ENCODE assay signal across 27 cellular contexts in genomic region chr20:62864207-62864606, GRCh38. TPM values are rescaled to one million over a fixed set of nuclear protein-coding genes. Genes with fewer than 3 reads are reported as not detected.
DNase-seq lines count a peak whose midpoint lies in the region; ATAC-seq, FAIRE-seq and TF ChIP-seq lines count a peak whose summit lies in the region.
"Had no signal": no experiment of that assay in that cellular context is flagged by ENCODE, and none has a peak within 500 bp of the region (broad histone marks: within the 10 kb centered on the region; RNA-seq: fewer than 3 reads in every experiment).

No MANE protein-coding gene starts in this region.

- no peak overlapping the region for H2AFZ ChIP-seq in HepG2 (ENCODE audit: low read length)
- no peak overlapping the region for H2AFZ ChIP-seq in K562 (ENCODE audit: low read depth, low read length)

- H3K9ac ChIP-seq in HepG2 (ENCODE audit: insufficient read depth, low read depth, low read length) (no peak overlapping the region), K562 (ENCODE audit: insufficient read depth in 1 of 2, low read depth in 2 of 2, low read length in 2 of 2) (no peak overlapping the region)
- H3K9ac ChIP-seq: BLaER1 had no signal

- POLR2A ChIA-PET in HepG2 (lab: Yijun Ruan, JAX) (interaction anchor here (0.9 to 1.5 kb wide), 2 partner anchors 11 to 45 kb away, joined by 3 to 5 read pairs; no protein-coding TSS in a partner anchor), K562 (lab: Yijun Ruan, JAX) (no interaction called here)

- H3K9me3 ChIP-seq in HepG2 (ENCODE audit: low read length) = no peaks in the 10 kb centered on the region
- H3K9me3 ChIP-seq in right lobe of liver = no peaks in the 10 kb centered on the region
- no peaks in the 10 kb centered on the region for H3K9me3 ChIP-seq in RWPE2 (ENCODE audit: severe bottlenecking)
- H3K9me3 ChIP-seq in K562 (replicated peaks; ENCODE audit: control insufficient read depth, insufficient read depth, low read depth, low read length) = no peaks in the 10 kb centered on the region
- no peaks in the 10 kb centered on the region for H3K9me3 ChIP-seq in spleen
- H3K9me3 ChIP-seq in BE2C = no peaks in the 10 kb centered on the region
- H3K9me3 ChIP-seq: BLaER1 had no signal

- H3K36me3 ChIP-seq in HepG2 (replicated peaks in 1 of 2; ENCODE audit: control insufficient read depth in 1 of 2, insufficient read depth in 2 of 2, low read length in 2 of 2) = no peaks in the 10 kb centered on the region; a peak in 2 of 5 replicates
- H3K36me3 ChIP-seq in right lobe of liver = no peaks in the 10 kb centered on the region
- H3K36me3 ChIP-seq in RWPE2 (ENCODE audit: low read depth) = peaks cover 2% of the 10 kb centered on the region
- H3K36me3 ChIP-seq in K562 (ENCODE audit: control insufficient read depth, insufficient read depth, low read length) = peaks cover 3% of the 10 kb centered on the region; the same call in 2 of the 3 replicates
- no peaks in the 10 kb centered on the region for H3K36me3 ChIP-seq in spleen
- peaks cover 5% of the 10 kb centered on the region for H3K36me3 ChIP-seq in BE2C
- H3K36me3 ChIP-seq: BLaER1 had no signal

- TF ChIP-seq EP300 in HepG2 (IDR thresholded peaks at IDR 0.05; ENCODE audit: low read depth in 2 of 2, low read length in 2 of 2) = no peak
- TF ChIP-seq EP300 in HepG2 (CRISPR knock-in tag; IDR thresholded peaks at IDR 0.05; ENCODE audit: borderline replicate concordance) = no peak
- no peak for TF ChIP-seq EP300 in K562 (IDR thresholded peaks at IDR 0.05; ENCODE audit: low read length)

- 69% methylated on average over 7 of the region's 7 CpGs for WGBS in HepG2 (ENCODE audit: low lambda C conversion rate)
- WGBS in right lobe of liver (ENCODE audit: insufficient coverage, low coverage, low lambda C conversion rate, missing lambda C conversion rate) = 83% methylated on average over 7 of the region's 7 CpGs
- WGBS in K562 (ENCODE audit: insufficient coverage, low coverage, missing lambda C conversion rate) = 69% methylated on average over 7 of the region's 7 CpGs
- WGBS in spleen, 5 donors = 90 to 98% (median 94%) methylated on average over 7 of the region's 7 CpGs

- ATAC-seq in HepG2 (no peak), right lobe of liver (no peak), RWPE2 (ENCODE audit: low read depth) (no peak), K562 (no peak), HG03045 (IDR thresholded peaks at IDR 0.05; ENCODE audit: unreplicated experiment) (no peak)
- ATAC-seq: A549, GM12878 had no signal

- CTCF ChIA-PET in HepG2 (lab: Yijun Ruan, JAX; ENCODE audit: low intra/inter-chr PET ratio, low total read pairs) = no interaction called here
- CTCF ChIA-PET in K562 (lab: Yijun Ruan, JAX; ENCODE audit: low intra/inter-chr PET ratio) = no interaction called here

- BruUV-seq in HepG2 (replicated peaks; lab: Mats Ljungman, UMichigan) (no TSS peak), K562 (replicated peaks; lab: Mats Ljungman, UMichigan) (no TSS peak)

- no peak for TF ChIP-seq RAD21 in HepG2 (CRISPR knock-in tag; IDR thresholded peaks at IDR 0.05)
- no peak for TF ChIP-seq RAD21 in K562 (CRISPR knock-in tag; conservative IDR thresholded peaks at IDR 0.05 in 1 of 2, IDR thresholded peaks at IDR 0.05 in 1 of 2)

- H4K20me1 ChIP-seq in HepG2 (ENCODE audit: insufficient read depth, low read length) (no peaks in the 10 kb centered on the region; the same call in 1 of the 2 replicates), K562 (replicated peaks; ENCODE audit: control insufficient read depth, insufficient read depth, low read length) (0 out of 2 replicates have a peak, but pooled peaks cover 7% of the 10 kb centered on the region)

- H3K79me2 ChIP-seq in HepG2 (ENCODE audit: insufficient read depth, low read length) = peaks cover 10% of the 10 kb centered on the region
- peaks cover 20% of the 10 kb centered on the region for H3K79me2 ChIP-seq in K562 (ENCODE audit: control insufficient read depth, insufficient read depth, low read length)

- no peaks in the 10 kb centered on the region for H3K9me1 ChIP-seq in K562 (ENCODE audit: control insufficient read depth, insufficient read depth, low read length)

- H3K27me3 ChIP-seq in HepG2 (ENCODE audit: control insufficient read depth in 1 of 2, insufficient read depth in 2 of 2, low read length in 2 of 2) (peaks cover 0 to 15% of the 10 kb centered on the region in 2 experiments; a peak in 2 of 5 replicates), right lobe of liver (no peaks in the 10 kb centered on the region), RWPE2 (ENCODE audit: insufficient read depth, poor library complexity, severe bottlenecking) (no peaks in the 10 kb centered on the region), K562 (ENCODE audit: control insufficient read depth in 2 of 2, insufficient read depth in 2 of 2, low read length in 2 of 2) (no peaks in the 10 kb centered on the region), spleen (replicated peaks in 1 of 7) (peaks cover 0 to 7% (median 0%) of the 10 kb centered on the region in 7 donors), BE2C (no peaks in the 10 kb centered on the region)

- H3K4me2 ChIP-seq in HepG2 (ENCODE audit: low read depth, low read length) = no peak overlapping the region
- H3K4me2 ChIP-seq in K562 (ENCODE audit: insufficient read depth, low read length) = no peak overlapping the region
- H3K4me2 ChIP-seq: A549, BLaER1 had no signal

- in situ Hi-C loops in HepG2 (cut with HindIII; ENCODE audit: extremely low pct_ligation_motif_present, low pct_unique_long_range_greater_than_20kb) = no loop called here
- in situ Hi-C loops in K562 (cut with MboI) = no loop called here

- H3K4me3 ChIP-seq in HepG2 (replicated peaks in 1 of 3; ENCODE audit: insufficient read depth in 1 of 3, low read depth in 2 of 3, low read length in 3 of 3) (no peak overlapping the region), right lobe of liver (no peak overlapping the region), RWPE2 (ENCODE audit: severe bottlenecking) (no peak overlapping the region), K562 (no peak overlapping the region), spleen (no peak overlapping the region), BE2C (ENCODE audit: low read depth, low read length) (no peak overlapping the region)
- H3K4me3 ChIP-seq: A549, BLaER1, GM12878 had no signal

- H3K4me1 ChIP-seq in HepG2 (ENCODE audit: insufficient read depth, low read length) = peaks cover 37% of the 10 kb centered on the region
- peaks cover 0 to 10% (median 2%) of the 10 kb centered on the region in 4 donors for H3K4me1 ChIP-seq in right lobe of liver
- peaks cover 6% of the 10 kb centered on the region for H3K4me1 ChIP-seq in RWPE2 (ENCODE audit: insufficient read depth, poor library complexity, severe bottlenecking)
- peaks cover 13 to 27% of the 10 kb centered on the region in 2 experiments; a peak in 4 of 5 replicates for H3K4me1 ChIP-seq in K562 (replicated peaks in 1 of 2; ENCODE audit: control insufficient read depth in 2 of 2, insufficient read depth in 2 of 2, low read length in 2 of 2)
- H3K4me1 ChIP-seq in spleen = peaks cover 7 to 28% (median 19%) of the 10 kb centered on the region in 6 donors
- H3K4me1 ChIP-seq in BE2C = peaks cover 10% of the 10 kb centered on the region

- FAIRE-seq in HepG2 (lab: Jason Lieb, UNC) = no peak
- FAIRE-seq in K562 (lab: Jason Lieb, UNC) = no peak
- FAIRE-seq: A549, GM12878, GM12892, GM18507 had no signal

- no peak for DNase-seq in HepG2 (ENCODE audit: low spot score)
- no peak for DNase-seq in right lobe of liver
- peak; percentile 14 for DNase-seq in RWPE2 (ENCODE audit: low spot score)
- DNase-seq in K562 (ENCODE audit: extremely low read depth in 1 of 4, low spot score in 3 of 4) = no peak
- peak; percentile 44 for DNase-seq in spleen
- DNase-seq in BE2C = no peak
- no peak for DNase-seq in hepatic stellate cell (ENCODE audit: low spot score)
- DNase-seq: AML-193; C1 segment of cervical spinal cord; CD4-positive, alpha-beta memory T cell; CD4-positive, CD25-positive, alpha-beta regulatory T cell; CD8-positive, alpha-beta memory T cell; COR-L47; DMS 273 treated with DMSO at 0.1 percent for 48 hours; DMS153; DMS53; DMS79; DND-41; EL; GDM1 had no signal

- H3K27ac ChIP-seq in HepG2 (ENCODE audit: extremely low read length, insufficient read depth, low read length) (no peak overlapping the region), right lobe of liver (no peak overlapping the region), RWPE2 (ENCODE audit: poor library complexity, severe bottlenecking) (no peak overlapping the region), K562 (ENCODE audit: extremely low read depth, low read depth, low read length) (no peak overlapping the region), spleen (no peak overlapping the region)
- H3K27ac ChIP-seq: 22Rv1, A549, BLaER1 had no signal

- TF ChIP-seq CTCF in HepG2 (CRISPR knock-in tag; IDR thresholded peaks at IDR 0.05) (no peak), right lobe of liver (IDR thresholded peaks at IDR 0.05) (no peak), RWPE2 (IDR thresholded peaks at IDR 0.05; ENCODE audit: poor library complexity, severe bottlenecking) (no peak), K562 (IDR thresholded peaks at IDR 0.05 in 2 of 3, conservative IDR thresholded peaks at IDR 0.05 in 1 of 3; ENCODE audit: insufficient read depth in 2 of 3, low read depth in 1 of 3, low read length in 3 of 3) (no peak), spleen (IDR thresholded peaks at IDR 0.05 in 8 of 11, conservative IDR thresholded peaks at IDR 0.05 in 3 of 11) (no peak), BE2C (IDR thresholded peaks at IDR 0.05; ENCODE audit: low read depth, low read length) (no peak)

- intact Hi-C loops in HepG2 (cut with micrococcal nuclease; ENCODE audit: unreplicated experiment) (loop anchor here (5.0 kb wide), 1 partner anchor 42 kb away; no protein-coding TSS in a partner anchor), right lobe of liver (cut with DNase I) (no loop called here), K562 (cut with micrococcal nuclease) (no loop called here), spleen (cut with DNase I; ENCODE audit: low total_unique reads) (no loop called here)

- TF ChIP-seq POLR2A in HepG2 (IDR thresholded peaks at IDR 0.05; ENCODE audit: insufficient read depth in 1 of 2, low read depth in 2 of 2, low read length in 2 of 2) (no peak), right lobe of liver (IDR thresholded peaks at IDR 0.05) (no peak), K562 (conservative IDR thresholded peaks at IDR 0.05) (no peak), spleen (IDR thresholded peaks at IDR 0.05) (no peak)

RNA-seq across cellular contexts. Expression of gene TCFL5, which starts 2.6 kb away (rescaled TPM):
- 20.0 and 21.1 TPM in 2 replicates for total RNA-seq in HepG2 (2016; rRNA removed; fragmentation: Illumina TruSeq; extraction: Trizol)
- 13.3 and 17.7 TPM in 2 replicates for total RNA-seq in HepG2 (2016; cell fraction: cytosol; rRNA removed; fragmentation: Illumina TruSeq; extraction: Trizol; ENCODE audit: low read depth)
- total RNA-seq in HepG2 (2016; cell fraction: insoluble cytoplasmic fraction; rRNA removed; fragmentation: Illumina TruSeq; extraction: Trizol) = 20.4 and 21.0 TPM in 2 replicates
- 28.7 and 36.7 TPM in 2 replicates for total RNA-seq in HepG2 (2016; cell fraction: membrane; rRNA removed; fragmentation: Illumina TruSeq; extraction: Trizol)
- total RNA-seq in HepG2 (2016; cell fraction: nucleus; rRNA removed; fragmentation: Illumina TruSeq; extraction: Trizol) = 11.4 and 12.6 TPM in 2 replicates
- 14.2 and 14.8 TPM in 2 replicates for polyA plus RNA-seq in HepG2 (2011; rRNA removed)
- polyA plus RNA-seq in HepG2 (2011; cell fraction: cytosol; rRNA removed) = 9.0 and 11.8 TPM in 2 replicates
- polyA plus RNA-seq in HepG2 (2011; cell fraction: nucleus; rRNA removed) = 6.4 and 8.0 TPM in 2 replicates
- 12.4 and 13.3 TPM in 2 replicates for polyA plus RNA-seq in HepG2 (2012)
- 13.1 and 14.7 TPM in 2 replicates for polyA plus RNA-seq in HepG2 (2016; cell fraction: cytosol; fragmentation: Illumina TruSeq; extraction: Trizol; ENCODE audit: low read depth)
- polyA plus RNA-seq in HepG2 (2016; cell fraction: insoluble cytoplasmic fraction; fragmentation: Illumina TruSeq; extraction: Trizol; ENCODE audit: low read depth) = 19.5 and 20.9 TPM in 2 replicates
- polyA plus RNA-seq in HepG2 (2016; cell fraction: membrane; fragmentation: Illumina TruSeq; extraction: Trizol; ENCODE audit: low read depth) = 25.6 and 29.7 TPM in 2 replicates
- 21.4 and 23.1 TPM in 2 replicates for polyA plus RNA-seq in HepG2 (2016; cell fraction: nucleus; fragmentation: Illumina TruSeq; extraction: Trizol; ENCODE audit: insufficient read depth, low read depth)
- polyA minus RNA-seq in HepG2 (2011; rRNA and poly(A)+ RNA removed; ENCODE audit: low replicate concordance) = 4.7 and 6.4 TPM in 2 replicates
- polyA minus RNA-seq in HepG2 (2011; cell fraction: cytosol; rRNA and poly(A)+ RNA removed) = 9.9 and 10.2 TPM in 2 replicates
- polyA minus RNA-seq in HepG2 (2011; cell fraction: nucleus; rRNA and poly(A)+ RNA removed) = 5.2 and 6.1 TPM in 2 replicates
- 1 to 10 TPM; 2.9 to 5.1 (median 3.9) TPM for total RNA-seq in right lobe of liver
- total RNA-seq in K562 (2011; cell fraction: chromatin; rRNA removed; ENCODE audit: low replicate concordance) = 13.1 and 14.9 TPM in 2 replicates
- 7.5 and 9.5 TPM in 2 replicates for total RNA-seq in K562 (2011; cell fraction: nucleolus; rRNA removed)
- total RNA-seq in K562 (2011; cell fraction: nucleoplasm; rRNA removed) = 8.6 and 8.8 TPM in 2 replicates
- total RNA-seq in K562 (2014; rRNA removed) = 11.1 and 11.2 TPM in 2 replicates
- total RNA-seq in K562 (2014; rRNA removed; fragmentation: Illumina TruSeq; extraction: Trizol) = 7.4 and 7.9 TPM in 2 replicates
- 9.2 and 10.2 TPM in 2 replicates for total RNA-seq in K562 (2015; rRNA removed; fragmentation: Illumina TruSeq; extraction: Trizol)
- total RNA-seq in K562 (2021) = 11.1 and 12.6 TPM in 2 replicates
- polyA plus RNA-seq in K562 (2011; rRNA removed) = 8.5 and 12.2 TPM in 2 replicates
- polyA plus RNA-seq in K562 (2011; cell fraction: cytosol; rRNA removed) = 4.3 and 4.4 TPM in 2 replicates
- 8.0 and 8.3 TPM in 2 replicates for polyA plus RNA-seq in K562 (2011; cell fraction: nucleus; rRNA removed)
- 6.7 and 8.1 TPM in 2 replicates for polyA plus RNA-seq in K562 (2012)
- polyA plus RNA-seq in K562 (2014; fragmentation: Illumina TruSeq; extraction: Trizol) = 5.9 and 7.9 TPM in 2 replicates
- 1 to 10 TPM in 1 of 2 experiments, under 1 TPM in 1; 1.00 to 1.1 TPM for polyA plus RNA-seq in K562 (2014; fragmentation: Nextera tagmentation; extraction: Ambion mirVana)
- 9.1 and 10.5 TPM in 2 replicates for polyA plus RNA-seq in K562 (2014; rRNA removed)
- 6.6 and 6.8 TPM in 2 replicates for polyA minus RNA-seq in K562 (2011; rRNA and poly(A)+ RNA removed)
- 3.8 and 6.5 TPM in 2 replicates for polyA minus RNA-seq in K562 (2011; cell fraction: cytosol; rRNA and poly(A)+ RNA removed)
- polyA minus RNA-seq in K562 (2011; cell fraction: nucleus; rRNA and poly(A)+ RNA removed) = 1.9 and 3.9 TPM in 2 replicates
- 1 to 10 TPM; 4.1 to 8.8 (median 6.8) TPM for total RNA-seq in spleen
- polyA plus RNA-seq in spleen = 1 to 10 TPM; 4.5 to 6.3 (median 5.3) TPM
- 8.8 TPM for polyA plus RNA-seq in BE2C (2012; ENCODE audit: insufficient read depth, insufficient read length, low read depth)

RNA-seq across cellular contexts. Expression of gene COL9A3, which starts 47.4 kb away (rescaled TPM):
- total RNA-seq in HepG2 (2016; rRNA removed; fragmentation: Illumina TruSeq; extraction: Trizol) (53.3 and 204 TPM in 2 replicates), right lobe of liver (1 to 10 TPM; 1.5 to 7.6 (median 3.5) TPM), K562 (2014; rRNA removed) (0.77 and 1.9 TPM in 2 replicates), K562 (2014; rRNA removed; fragmentation: Illumina TruSeq; extraction: Trizol) (0.18 and 0.51 TPM in 2 replicates), K562 (2015; rRNA removed; fragmentation: Illumina TruSeq; extraction: Trizol) (0.98 and 1.4 TPM in 2 replicates), K562 (2021) (1.3 and 1.7 TPM in 2 replicates), spleen (10 to 100 TPM in 3 of 7 donors, 1 to 10 TPM in 4; 1.2 to 16.7 (median 6.8) TPM)
- total RNA-seq in HepG2 (2016; cell fraction: cytosol; rRNA removed; fragmentation: Illumina TruSeq; extraction: Trizol; ENCODE audit: low read depth) = 13.9 and 15.8 TPM in 2 replicates
- 48.0 and 215 TPM in 2 replicates for total RNA-seq in HepG2 (2016; cell fraction: insoluble cytoplasmic fraction; rRNA removed; fragmentation: Illumina TruSeq; extraction: Trizol)
- 19.3 and 20.8 TPM in 2 replicates for total RNA-seq in HepG2 (2016; cell fraction: membrane; rRNA removed; fragmentation: Illumina TruSeq; extraction: Trizol)
- total RNA-seq in HepG2 (2016; cell fraction: nucleus; rRNA removed; fragmentation: Illumina TruSeq; extraction: Trizol) = 216 and 254 TPM in 2 replicates
- polyA plus RNA-seq in HepG2 (2011; rRNA removed) (155 and 175 TPM in 2 replicates), K562 (2011; rRNA removed) (1.3 and 2.5 TPM in 2 replicates), K562 (2014; fragmentation: Illumina TruSeq; extraction: Trizol) (0.48 and 0.76 TPM in 2 replicates), K562 (2014; fragmentation: Nextera tagmentation; extraction: Ambion mirVana) (under 1 TPM in 1 of 2 experiments, not detected in 1; 0.14 TPM), K562 (2014; rRNA removed) (3.0 and 3.6 TPM in 2 replicates), spleen (10 to 100 TPM; 10.9 to 14.7 (median 13.1) TPM)
- 84.5 and 113 TPM in 2 replicates for polyA plus RNA-seq in HepG2 (2011; cell fraction: cytosol; rRNA removed)
- 1,291 and 1,782 TPM in 2 replicates for polyA plus RNA-seq in HepG2 (2011; cell fraction: nucleus; rRNA removed)
- polyA plus RNA-seq in HepG2 (2012) = 79.9 and 172 TPM in 2 replicates
- 9.2 and 9.5 TPM in 2 replicates for polyA plus RNA-seq in HepG2 (2016; cell fraction: cytosol; fragmentation: Illumina TruSeq; extraction: Trizol; ENCODE audit: low read depth)
- 55.1 and 66.2 TPM in 2 replicates for polyA plus RNA-seq in HepG2 (2016; cell fraction: insoluble cytoplasmic fraction; fragmentation: Illumina TruSeq; extraction: Trizol; ENCODE audit: low read depth)
- 17.0 and 20.1 TPM in 2 replicates for polyA plus RNA-seq in HepG2 (2016; cell fraction: membrane; fragmentation: Illumina TruSeq; extraction: Trizol; ENCODE audit: low read depth)
- 637 and 662 TPM in 2 replicates for polyA plus RNA-seq in HepG2 (2016; cell fraction: nucleus; fragmentation: Illumina TruSeq; extraction: Trizol; ENCODE audit: insufficient read depth, low read depth)
- 5.1 and 12.2 TPM in 2 replicates for polyA minus RNA-seq in HepG2 (2011; rRNA and poly(A)+ RNA removed; ENCODE audit: low replicate concordance)
- 23.0 and 25.3 TPM in 2 replicates for polyA minus RNA-seq in HepG2 (2011; cell fraction: cytosol; rRNA and poly(A)+ RNA removed)
- polyA minus RNA-seq in HepG2 (2011; cell fraction: nucleus; rRNA and poly(A)+ RNA removed) = 56.8 and 67.0 TPM in 2 replicates
- total RNA-seq in K562 (2011; cell fraction: chromatin; rRNA removed; ENCODE audit: low replicate concordance) = 2.5 and 7.3 TPM in 2 replicates
- total RNA-seq in K562 (2011; cell fraction: nucleolus; rRNA removed) = 4.0 and 4.9 TPM in 2 replicates
- 2.8 and 4.0 TPM in 2 replicates for total RNA-seq in K562 (2011; cell fraction: nucleoplasm; rRNA removed)
- 1.7 and 1.9 TPM in 2 replicates for polyA plus RNA-seq in K562 (2011; cell fraction: cytosol; rRNA removed)
- 12.1 and 20.8 TPM in 2 replicates for polyA plus RNA-seq in K562 (2011; cell fraction: nucleus; rRNA removed)
- polyA plus RNA-seq in K562 (2012) = 2.0 and 3.0 TPM in 2 replicates
- polyA minus RNA-seq in K562 (2011; rRNA and poly(A)+ RNA removed) = 0.35 and 0.87 TPM in 2 replicates
- polyA minus RNA-seq in K562 (2011; cell fraction: cytosol; rRNA and poly(A)+ RNA removed) = 1.3 TPM in 1 of 2 replicates, not detected in the other
- 1.2 and 2.3 TPM in 2 replicates for polyA minus RNA-seq in K562 (2011; cell fraction: nucleus; rRNA and poly(A)+ RNA removed)
- 5.9 TPM for polyA plus RNA-seq in BE2C (2012; ENCODE audit: insufficient read depth, insufficient read length, low read depth)
- total RNA-seq: CD4-positive, alpha-beta memory T cell; CD4-positive, CD25-positive, alpha-beta regulatory T cell; CD8-positive, alpha-beta memory T cell had no signal
- polyA plus RNA-seq: CD4-positive, CD25-positive, alpha-beta regulatory T cell; CD8-positive, alpha-beta memory T cell had no signal

RNA-seq across cellular contexts. Expression of gene OGFR, which starts 59.6 kb away (rescaled TPM):
- total RNA-seq in HepG2 (2016; rRNA removed; fragmentation: Illumina TruSeq; extraction: Trizol) (68.3 and 81.8 TPM in 2 replicates), right lobe of liver (10 to 100 TPM; 40.7 to 48.1 (median 47.0) TPM), K562 (2014; rRNA removed) (56.3 and 56.5 TPM in 2 replicates), K562 (2014; rRNA removed; fragmentation: Illumina TruSeq; extraction: Trizol) (8.9 and 10.3 TPM in 2 replicates), K562 (2015; rRNA removed; fragmentation: Illumina TruSeq; extraction: Trizol) (17.5 and 18.7 TPM in 2 replicates), K562 (2021) (33.1 and 36.5 TPM in 2 replicates), spleen (10 to 100 TPM; 69.8 to 91.0 (median 78.2) TPM)
- 6.3 and 8.7 TPM in 2 replicates for total RNA-seq in HepG2 (2016; cell fraction: cytosol; rRNA removed; fragmentation: Illumina TruSeq; extraction: Trizol; ENCODE audit: low read depth)
- 58.8 and 84.2 TPM in 2 replicates for total RNA-seq in HepG2 (2016; cell fraction: insoluble cytoplasmic fraction; rRNA removed; fragmentation: Illumina TruSeq; extraction: Trizol)
- 20.8 and 24.4 TPM in 2 replicates for total RNA-seq in HepG2 (2016; cell fraction: membrane; rRNA removed; fragmentation: Illumina TruSeq; extraction: Trizol)
- 33.8 and 41.3 TPM in 2 replicates for total RNA-seq in HepG2 (2016; cell fraction: nucleus; rRNA removed; fragmentation: Illumina TruSeq; extraction: Trizol)
- polyA plus RNA-seq in HepG2 (2011; rRNA removed) (47.7 and 62.2 TPM in 2 replicates), K562 (2011; rRNA removed) (23.3 and 25.4 TPM in 2 replicates), K562 (2014; fragmentation: Illumina TruSeq; extraction: Trizol) (16.6 and 22.0 TPM in 2 replicates), K562 (2014; fragmentation: Nextera tagmentation; extraction: Ambion mirVana) (under 1 TPM; 0.39 TPM), K562 (2014; rRNA removed) (34.2 and 36.7 TPM in 2 replicates), spleen (100 to 1,000 TPM in 1 of 3 donors, 10 to 100 TPM in 2; 46.0 to 127 (median 66.9) TPM)
- polyA plus RNA-seq in HepG2 (2011; cell fraction: cytosol; rRNA removed) = 58.6 and 82.5 TPM in 2 replicates
- 105 and 121 TPM in 2 replicates for polyA plus RNA-seq in HepG2 (2011; cell fraction: nucleus; rRNA removed)
- 34.0 and 38.1 TPM in 2 replicates for polyA plus RNA-seq in HepG2 (2012)
- polyA plus RNA-seq in HepG2 (2016; cell fraction: cytosol; fragmentation: Illumina TruSeq; extraction: Trizol; ENCODE audit: low read depth) = 4.2 and 4.7 TPM in 2 replicates
- 68.1 and 77.5 TPM in 2 replicates for polyA plus RNA-seq in HepG2 (2016; cell fraction: insoluble cytoplasmic fraction; fragmentation: Illumina TruSeq; extraction: Trizol; ENCODE audit: low read depth)
- polyA plus RNA-seq in HepG2 (2016; cell fraction: membrane; fragmentation: Illumina TruSeq; extraction: Trizol; ENCODE audit: low read depth) = 11.5 and 14.2 TPM in 2 replicates
- 103 and 104 TPM in 2 replicates for polyA plus RNA-seq in HepG2 (2016; cell fraction: nucleus; fragmentation: Illumina TruSeq; extraction: Trizol; ENCODE audit: insufficient read depth, low read depth)
- 38.5 and 45.1 TPM in 2 replicates for polyA minus RNA-seq in HepG2 (2011; rRNA and poly(A)+ RNA removed; ENCODE audit: low replicate concordance)
- 39.4 and 42.5 TPM in 2 replicates for polyA minus RNA-seq in HepG2 (2011; cell fraction: cytosol; rRNA and poly(A)+ RNA removed)
- polyA minus RNA-seq in HepG2 (2011; cell fraction: nucleus; rRNA and poly(A)+ RNA removed) = 15.1 and 20.0 TPM in 2 replicates
- total RNA-seq in K562 (2011; cell fraction: chromatin; rRNA removed; ENCODE audit: low replicate concordance) = 16.5 and 43.5 TPM in 2 replicates
- total RNA-seq in K562 (2011; cell fraction: nucleolus; rRNA removed) = 33.8 and 38.4 TPM in 2 replicates
- total RNA-seq in K562 (2011; cell fraction: nucleoplasm; rRNA removed) = 22.4 and 24.6 TPM in 2 replicates
- polyA plus RNA-seq in K562 (2011; cell fraction: cytosol; rRNA removed) = 15.8 and 36.7 TPM in 2 replicates
- polyA plus RNA-seq in K562 (2011; cell fraction: nucleus; rRNA removed) = 32.3 and 48.8 TPM in 2 replicates
- 21.1 and 26.0 TPM in 2 replicates for polyA plus RNA-seq in K562 (2012)
- polyA minus RNA-seq in K562 (2011; rRNA and poly(A)+ RNA removed) = 17.7 and 23.1 TPM in 2 replicates
- 19.9 and 22.3 TPM in 2 replicates for polyA minus RNA-seq in K562 (2011; cell fraction: cytosol; rRNA and poly(A)+ RNA removed)
- 8.8 and 9.7 TPM in 2 replicates for polyA minus RNA-seq in K562 (2011; cell fraction: nucleus; rRNA and poly(A)+ RNA removed)
- 138 TPM for polyA plus RNA-seq in BE2C (2012; ENCODE audit: insufficient read depth, insufficient read length, low read depth)

Comparison
In these comparisons a context has a peak if more than half of its experiments do, and no peak if none do; other contexts are left out.
1. DNase-seq: peak in RWPE2 (single experiment) and spleen (single experiment); none in HepG2 (single experiment), right lobe of liver (0 of 3), K562 (0 of 4), BE2C (single experiment) and hepatic stellate cell (single experiment).
2. Of the 241 proteins assayed by ChIP-seq in both HepG2 and K562: peak only in HepG2: none; only in K562: CBX5 and NFE2; in both: none; in neither: 238; mixed calls (peak in some experiments, not most) for 1.